ENCODE assay signal across 10 cellular contexts in genomic region chr4:134024251-134024650, GRCh38.
DNase-seq lines count a peak whose midpoint lies in the region; ATAC-seq, FAIRE-seq and TF ChIP-seq lines count a peak whose summit lies in the region.
"Had no signal": no experiment of that assay in that cellular context is flagged by ENCODE, and none has a peak within 500 bp of the region (broad histone marks: within the 10 kb centered on the region; RNA-seq: fewer than 3 reads in every experiment).

No MANE protein-coding gene starts in this region.

- 51 to 55% methylated on average over 2 of the region's 2 CpGs for WGBS in pancreas, 2 donors

- H3K27ac Mint-ChIP-seq in Caco-2 (ENCODE audit: unreplicated experiment) (no peak overlapping the region), glutamatergic neuron (ENCODE audit: unreplicated experiment) (no peak overlapping the region), T-helper 17 cell (no peak overlapping the region)

- TF ChIP-seq CTCF in Caco-2 (IDR thresholded peaks at IDR 0.05; ENCODE audit: insufficient read depth in 1 of 2, low read depth in 1 of 2, low read length in 1 of 2, severe bottlenecking in 1 of 2, unreplicated experiment in 1 of 2) (peak; percentile 43 to 44), HFF-Myc (IDR thresholded peaks at IDR 0.05; ENCODE audit: low read depth, low read length, missing control alignments) (peak; percentile 42), RWPE2 (IDR thresholded peaks at IDR 0.05; ENCODE audit: poor library complexity, severe bottlenecking) (peak; percentile 55), glutamatergic neuron (IDR thresholded peaks at IDR 0.05; ENCODE audit: partially characterized antibody, unreplicated experiment) (peak; percentile 28), pancreas (IDR thresholded peaks at IDR 0.05) (no peak)

- H3K9me3 ChIP-seq in Caco-2 (no peaks in the 10 kb centered on the region), RWPE2 (ENCODE audit: severe bottlenecking) (no peaks in the 10 kb centered on the region), T-helper 17 cell (ENCODE audit: control insufficient read depth, low read length, poor library complexity, severe bottlenecking) (no peaks in the 10 kb centered on the region), pancreas (no peaks in the 10 kb centered on the region)
- H3K9me3 ChIP-seq: psoas muscle, SJCRH30 had no signal

- H3K4me3 ChIP-seq in Caco-2 (ENCODE audit: low read depth, low read length): no peak overlapping the region
- no peak overlapping the region for H3K4me3 ChIP-seq in HFF-Myc (replicated peaks; ENCODE audit: low read depth, low read length)
- H3K4me3 ChIP-seq in RWPE2 (ENCODE audit: severe bottlenecking): no peak overlapping the region
- H3K4me3 ChIP-seq in pancreas: no peak overlapping the region
- H3K4me3 ChIP-seq: psoas muscle, SJCRH30 had no signal

- H3K4me1 ChIP-seq in Caco-2 (no peaks in the 10 kb centered on the region), RWPE2 (ENCODE audit: insufficient read depth, poor library complexity, severe bottlenecking) (no peaks in the 10 kb centered on the region), pancreas (no peaks in the 10 kb centered on the region)
- H3K4me1 ChIP-seq: psoas muscle, SJCRH30 had no signal

- H3K36me3 Mint-ChIP-seq in Caco-2 (ENCODE audit: insufficient read depth, unreplicated experiment) (no peaks in the 10 kb centered on the region), glutamatergic neuron (ENCODE audit: unreplicated experiment) (no peaks in the 10 kb centered on the region), T-helper 17 cell (ENCODE audit: low read depth) (no peaks in the 10 kb centered on the region)

- intact Hi-C loops in Caco-2 (cut with micrococcal nuclease; ENCODE audit: unreplicated experiment) (loop anchor here (2.0 to 10.0 kb wide), 3 partner anchors 49 to 753 kb away; no protein-coding TSS in a partner anchor), pancreas (cut with DNase I) (no loop called here)

- H3K4me1 Mint-ChIP-seq in Caco-2 (ENCODE audit: low read depth, unreplicated experiment) (no peaks in the 10 kb centered on the region), glutamatergic neuron (ENCODE audit: low read depth, unreplicated experiment) (no peaks in the 10 kb centered on the region), T-helper 17 cell (no peaks in the 10 kb centered on the region)

- ATAC-seq in RWPE2 (ENCODE audit: low read depth): peak; percentile 49; the same call in 1 of the 3 replicates
- ATAC-seq in HG03045 (IDR thresholded peaks at IDR 0.05; ENCODE audit: unreplicated experiment): no peak
- ATAC-seq in T-helper 17 cell: no peak
- no peak for ATAC-seq in pancreas
- ATAC-seq: psoas muscle had no signal

- H3K36me3 ChIP-seq in Caco-2 (ENCODE audit: control insufficient read depth, insufficient read depth, low read length) (no peaks in the 10 kb centered on the region), RWPE2 (ENCODE audit: low read depth) (no peaks in the 10 kb centered on the region), pancreas (no peaks in the 10 kb centered on the region)
- H3K36me3 ChIP-seq: SJCRH30 had no signal

- H3K27me3 ChIP-seq in Caco-2 (replicated peaks; ENCODE audit: control insufficient read depth, insufficient read depth, low read length): no peaks in the 10 kb centered on the region
- H3K27me3 ChIP-seq in RWPE2 (ENCODE audit: insufficient read depth, poor library complexity, severe bottlenecking): no peaks in the 10 kb centered on the region
- no peaks in the 10 kb centered on the region for H3K27me3 ChIP-seq in pancreas
- H3K27me3 ChIP-seq: SJCRH30 had no signal

- H3K9me3 Mint-ChIP-seq in Caco-2 (ENCODE audit: unreplicated experiment) (no peaks in the 10 kb centered on the region), glutamatergic neuron (ENCODE audit: unreplicated experiment) (no peaks in the 10 kb centered on the region)

- H3K27ac ChIP-seq in RWPE2 (ENCODE audit: poor library complexity, severe bottlenecking): no peak overlapping the region
- no peak overlapping the region for H3K27ac ChIP-seq in pancreas
- H3K27ac ChIP-seq: psoas muscle, SJCRH30 had no signal

- no TSS peak for BruUV-seq in Caco-2 (replicated peaks; lab: Mats Ljungman, UMichigan)

- POLR2A ChIA-PET in Caco-2 (lab: Charles Lee): no interaction called here

- no peak for FAIRE-seq in pancreas (lab: Jason Lieb, UNC)

- DNase-seq in Caco-2: peak; percentile 18 to 38
- no peak for DNase-seq in HFF-Myc (ENCODE audit: extremely low read depth, low read depth)
- no peak for DNase-seq in RWPE2 (ENCODE audit: low spot score)
- DNase-seq in glutamatergic neuron: no peak
- no peak for DNase-seq in T-helper 17 cell
- DNase-seq in DMS153 (lab: John Stamatoyannopoulos, UW): no peak
- no peak for DNase-seq in pancreas
- DNase-seq: psoas muscle had no signal

- H3K4me3 Mint-ChIP-seq in Caco-2 (ENCODE audit: unreplicated experiment) (no peak overlapping the region), glutamatergic neuron (ENCODE audit: unreplicated experiment) (no peak overlapping the region), T-helper 17 cell (no peak overlapping the region)

- CTCF ChIA-PET in Caco-2 (lab: Charles Lee): no interaction called here

- H3K27me3 Mint-ChIP-seq in Caco-2 (ENCODE audit: insufficient read depth, unreplicated experiment): no peaks in the 10 kb centered on the region
- H3K27me3 Mint-ChIP-seq in glutamatergic neuron (ENCODE audit: unreplicated experiment): no peaks in the 10 kb centered on the region
- H3K27me3 Mint-ChIP-seq in T-helper 17 cell: no peaks in the 10 kb centered on the region

Comparison
In these comparisons a context has a peak if more than half of its experiments do, and no peak if none do; other contexts are left out.
1. DNase-seq: peak in Caco-2 (2 of 2); none in HFF-Myc (single experiment), RWPE2 (single experiment), glutamatergic neuron (single experiment), T-helper 17 cell (0 of 3), DMS153 (single experiment) and pancreas (0 of 6).
2. CTCF ChIP-seq: peak in Caco-2 (2 of 2), HFF-Myc (single experiment), RWPE2 (single experiment) and glutamatergic neuron (single experiment); none in pancreas (0 of 4).